In genomic region chr6:156822747-156823206, GRCh38 we compare ENCODE assay signal across 2 cellular contexts.
TF ChIP-seq lines count a peak whose summit lies in the region.

No MANE protein-coding gene starts in this region.

TF ChIP-seq in K562, 482 proteins besides CTCF, POLR2A, EP300 and RAD21:
- TF ChIP-seq ZBTB49 (CRISPR knock-in tag; IDR thresholded peaks at IDR 0.05; ENCODE audit: borderline replicate concordance) (no peak), ZNF408 (CRISPR knock-in tag; IDR thresholded peaks at IDR 0.05; ENCODE audit: low read depth) (no peak), ZNF239 (CRISPR knock-in tag; IDR thresholded peaks at IDR 0.05) (no peak), FOXA3 (CRISPR knock-in tag; conservative IDR thresholded peaks at IDR 0.05 in 1 of 2, IDR thresholded peaks at IDR 0.05 in 1 of 2) (peak in 1 of 2 experiments; percentile 73; a peak in 2 of 4 replicates), RAD51 (IDR thresholded peaks at IDR 0.05; ENCODE audit: borderline replicate concordance, low read depth) (no peak), PKNOX1 (IDR thresholded peaks at IDR 0.05) (no peak), HMG20A (CRISPR knock-in tag; conservative IDR thresholded peaks at IDR 0.05) (no peak), MEF2D (tag; conservative IDR thresholded peaks at IDR 0.05; ENCODE audit: low read depth) (peak; percentile 94), ELF4 (CRISPR knock-in tag; IDR thresholded peaks at IDR 0.05) (no peak), ZNF512 (tag; IDR thresholded peaks at IDR 0.05) (no peak), ARID1B (IDR thresholded peaks at IDR 0.05) (0 out of 2 replicates have a peak, but pooled peaks have one; percentile 23), TEAD1 (CRISPR knock-in tag; IDR thresholded peaks at IDR 0.05) (no peak)

TF ChIP-seq in liver, 16 proteins besides CTCF, POLR2A, EP300 and RAD21:
- TF ChIP-seq REST (IDR thresholded peaks at IDR 0.05): no peak
- peak; percentile 69 to 72 for TF ChIP-seq RXRA (IDR thresholded peaks at IDR 0.05)
- no peak for TF ChIP-seq ATF3 (IDR thresholded peaks at IDR 0.05)
- TF ChIP-seq SP1 (IDR thresholded peaks at IDR 0.05): peak; percentile 50
- no peak for TF ChIP-seq EGR1 (IDR thresholded peaks at IDR 0.05; ENCODE audit: low read depth in 2 of 2)
- no peak for TF ChIP-seq MAX (IDR thresholded peaks at IDR 0.05)
- TF ChIP-seq FOXA2 (IDR thresholded peaks at IDR 0.05): peak; percentile 91
- TF ChIP-seq FOXA1 (IDR thresholded peaks at IDR 0.05): peak; percentile 67
- no peak for TF ChIP-seq HNF4G (IDR thresholded peaks at IDR 0.05)
- TF ChIP-seq GABPA (IDR thresholded peaks at IDR 0.05 in 1 of 2, conservative IDR thresholded peaks at IDR 0.05 in 1 of 2): no peak
- TF ChIP-seq ZBTB33 (IDR thresholded peaks at IDR 0.05): no peak
- peak; percentile 19 for TF ChIP-seq NR2F2 (IDR thresholded peaks at IDR 0.05)
- no peak for TF ChIP-seq JUND (IDR thresholded peaks at IDR 0.05)
- TF ChIP-seq TAF1 (conservative IDR thresholded peaks at IDR 0.05): no peak
- TF ChIP-seq HNF4A (conservative IDR thresholded peaks at IDR 0.05): peak; percentile 35 to 49
- TF ChIP-seq YY1 (IDR thresholded peaks at IDR 0.05): peak; percentile 45
